1 cellular context compared by ENCODE assay signal in genomic region chr1:224929335-224930237, GRCh38.
TF ChIP-seq lines count a peak whose summit lies in the region.

Gene DNAH14, plus strand, starts transcription at chr1:224929675. Its CDS starts 23,028 bp downstream, at chr1:224952703.

TF ChIP-seq in IMR-90, 13 proteins besides CTCF, POLR2A, EP300 and RAD21 (continued from another document):
- 0 out of 2 replicates have a peak, but pooled peaks have one; percentile 3 for TF ChIP-seq USF2 (IDR thresholded peaks at IDR 0.05; ENCODE audit: low read depth, low read length)
- no peak for TF ChIP-seq ELK1 (IDR thresholded peaks at IDR 0.05; ENCODE audit: borderline replicate concordance, low read depth, low read length)
- no peak for TF ChIP-seq MAZ (IDR thresholded peaks at IDR 0.05; ENCODE audit: borderline replicate concordance, low read depth, low read length)
